ENCODE assay signal across 17 cellular contexts in genomic region chr13:98527526-98527925, GRCh38. TPM values are rescaled to one million over a fixed set of nuclear protein-coding genes. Genes with fewer than 3 reads are reported as not detected.
DNase-seq lines count a peak whose midpoint lies in the region; ATAC-seq, FAIRE-seq and TF ChIP-seq lines count a peak whose summit lies in the region.
"Had no signal": no experiment of that assay in that cellular context is flagged by ENCODE, and none has a peak within 500 bp of the region (broad histone marks: within the 10 kb centered on the region; RNA-seq: fewer than 3 reads in every experiment).

No MANE protein-coding gene starts in this region.

- H3K23ac ChIP-seq in trophoblast cell (ENCODE audit: low read length): no peak overlapping the region

- no peak overlapping the region for H2BK120ac ChIP-seq in trophoblast cell (ENCODE audit: insufficient read depth, low read length, poor library complexity)

- no peak overlapping the region for H3K9ac ChIP-seq in GM12878 (ENCODE audit: control insufficient read depth, insufficient read depth, low read length)
- H3K9ac ChIP-seq in trophoblast cell (ENCODE audit: low read length): no peak overlapping the region

- no peak overlapping the region for H4K8ac ChIP-seq in trophoblast cell (ENCODE audit: low read depth, low read length)

- H4K12ac ChIP-seq in trophoblast cell (ENCODE audit: low read depth, low read length): peak overlapping the region; percentile 27

- no peak for TF ChIP-seq RAD21 in GM12878 (IDR thresholded peaks at IDR 0.05; ENCODE audit: insufficient read depth, low read depth, low read length)

- no peak overlapping the region for H2AK5ac ChIP-seq in trophoblast cell (ENCODE audit: low read length)

- H3K9me3 ChIP-seq in GM12878 (replicated peaks; ENCODE audit: control insufficient read depth, insufficient read depth, low read length): no peaks in the 10 kb centered on the region
- H3K9me3 ChIP-seq in trophoblast cell (ENCODE audit: insufficient read depth, low read depth, low read length): no peaks in the 10 kb centered on the region
- H3K9me3 ChIP-seq: HAP-1 had no signal

- H4K20me1 ChIP-seq in GM12878 (ENCODE audit: control insufficient read depth, insufficient read depth): peaks cover 20% of the 10 kb centered on the region; the same call in 1 of the 2 replicates

- no peak for TF ChIP-seq CTCF in GM12878 (IDR thresholded peaks at IDR 0.05 in 2 of 3, conservative IDR thresholded peaks at IDR 0.05 in 1 of 3; ENCODE audit: control insufficient read depth in 2 of 3, extremely low read depth in 1 of 3, insufficient read depth in 1 of 3, low read depth in 3 of 3, low read length in 3 of 3)

- H3K79me2 ChIP-seq in GM12878 (ENCODE audit: control insufficient read depth, insufficient read depth, low read length) (peaks cover 97% of the 10 kb centered on the region), trophoblast cell (ENCODE audit: control insufficient read depth, insufficient read depth, low read length, poor library complexity) (peaks cover 12% of the 10 kb centered on the region)

- no peak overlapping the region for H3K14ac ChIP-seq in trophoblast cell (ENCODE audit: low read length)

- H2AFZ ChIP-seq in GM12878 (ENCODE audit: control insufficient read depth, low read depth, low read length) (no peak overlapping the region), trophoblast cell (ENCODE audit: insufficient read depth, low read length, poor library complexity) (no peak overlapping the region)

- no peak for FAIRE-seq in GM12878 (lab: Jason Lieb, UNC)
- FAIRE-seq: A204.1 had no signal

- peak overlapping the region; percentile 38 for H3K18ac ChIP-seq in trophoblast cell (ENCODE audit: low read length)

- peaks cover 3% of the 10 kb centered on the region for H3K36me3 Mint-ChIP-seq in activated naive CD8-positive, alpha-beta T cell
- H3K36me3 Mint-ChIP-seq in activated naive CD8-positive, alpha-beta T cell treated with anti-CD3 and anti-CD28 coated beads, Interleukin-2, amount 50 U/mL, for 24 hours (ENCODE audit: low read depth): peaks cover 9% of the 10 kb centered on the region
- H3K36me3 Mint-ChIP-seq in T-helper 2 cell treated with Interferon-gamma antibody and Interleukin-4, amounts not matched to agents 5 μg/mL and 100 μg/mL, for 36 hours (ENCODE audit: low read depth): no peaks in the 10 kb centered on the region

- WGBS in GM12878 (ENCODE audit: insufficient coverage, insufficient replicate concordance, low lambda C conversion rate, missing lambda C conversion rate): 92% methylated on average over 13 of the region's 13 CpGs
- WGBS in trophoblast cell (ENCODE audit: extremely low coverage, insufficient coverage, insufficient read length): no CpG with 5 or more reads among the region's 13 CpGs

- H3K79me1 ChIP-seq in trophoblast cell (ENCODE audit: low read length): no peaks in the 10 kb centered on the region

- H2BK5ac ChIP-seq in trophoblast cell (ENCODE audit: low read depth, low read length, poor library complexity): no peak overlapping the region

- peak overlapping the region; percentile 73 for H3K4ac ChIP-seq in trophoblast cell (ENCODE audit: low read depth, low read length)

- DNase-seq in activated naive CD8-positive, alpha-beta T cell treated with anti-CD3 and anti-CD28 coated beads, Interleukin-2, amount 50 U/mL, for 24 hours: no peak
- no peak for DNase-seq in GM12878 (ENCODE audit: low read depth, low spot score)
- DNase-seq in trophoblast cell: no peak
- DNase-seq in NCI-H2081 (lab: John Stamatoyannopoulos, UW): no peak
- DNase-seq in T-helper 2 cell treated with Interferon-gamma antibody and Interleukin-4, amounts not matched to agents 5 μg/mL and 100 μg/mL, for 36 hours (ENCODE audit: low spot score): no peak
- DNase-seq: DMS79, Kasumi-1, NCI-H1694, NCI-H2081 treated with DMSO at 0.1 percent for 48 hours, NCI-H2171 treated with DMSO at 0.1 percent for 48 hours, NCI-H524 treated with DMSO at 0.1 percent for 48 hours, SHP77 had no signal

- H3K36me3 ChIP-seq in GM12878 (ENCODE audit: control insufficient read depth in 2 of 2, insufficient read depth in 2 of 2, low read length in 1 of 2): peaks cover 0 to 2% of the 10 kb centered on the region in 2 experiments; a peak in 1 of 4 replicates
- H3K36me3 ChIP-seq in trophoblast cell (ENCODE audit: control insufficient read depth in 1 of 2, insufficient read depth in 2 of 2, low read length in 2 of 2): peaks cover 0 to 2% of the 10 kb centered on the region in 2 experiments
- H3K36me3 ChIP-seq: HAP-1 had no signal

- H3K4me1 Mint-ChIP-seq in activated naive CD8-positive, alpha-beta T cell (ENCODE audit: low read depth): peaks cover 89% of the 10 kb centered on the region
- peaks cover 98% of the 10 kb centered on the region for H3K4me1 Mint-ChIP-seq in activated naive CD8-positive, alpha-beta T cell treated with anti-CD3 and anti-CD28 coated beads, Interleukin-2, amount 50 U/mL, for 24 hours
- peaks cover 47% of the 10 kb centered on the region for H3K4me1 Mint-ChIP-seq in T-helper 2 cell treated with Interferon-gamma antibody and Interleukin-4, amounts not matched to agents 5 μg/mL and 100 μg/mL, for 36 hours (ENCODE audit: low read depth)

- in situ Hi-C loops in GM12878 (cut with MboI): no loop called here

- peak overlapping the region; percentile 50 for H3K27ac Mint-ChIP-seq in activated naive CD8-positive, alpha-beta T cell
- H3K27ac Mint-ChIP-seq in activated naive CD8-positive, alpha-beta T cell treated with anti-CD3 and anti-CD28 coated beads, Interleukin-2, amount 50 U/mL, for 24 hours: no peak overlapping the region
- no peak overlapping the region for H3K27ac Mint-ChIP-seq in T-helper 2 cell treated with Interferon-gamma antibody and Interleukin-4, amounts not matched to agents 5 μg/mL and 100 μg/mL, for 36 hours

- intact Hi-C loops in GM12878 (cut with micrococcal nuclease; ENCODE audit: unreplicated experiment): no loop called here

- SMC1A ChIA-PET in GM12878 (lab: Charles Lee; ENCODE audit: uncharacterized antibody, unreplicated experiment): interaction anchor here (4.3 kb wide), 1 partner anchor 11 kb away, joined by 22 read pairs; no protein-coding TSS in a partner anchor

- H3K27me3 Mint-ChIP-seq in activated naive CD8-positive, alpha-beta T cell: no peaks in the 10 kb centered on the region
- H3K27me3 Mint-ChIP-seq in activated naive CD8-positive, alpha-beta T cell treated with anti-CD3 and anti-CD28 coated beads, Interleukin-2, amount 50 U/mL, for 24 hours: no peaks in the 10 kb centered on the region
- no peaks in the 10 kb centered on the region for H3K27me3 Mint-ChIP-seq in T-helper 2 cell treated with Interferon-gamma antibody and Interleukin-4, amounts not matched to agents 5 μg/mL and 100 μg/mL, for 36 hours (ENCODE audit: low read depth)

- TF ChIP-seq POLR2A in GM12878 (IDR thresholded peaks at IDR 0.05; ENCODE audit: low read depth, low read length): no peak

- H3K4me3 ChIP-seq in GM12878: no peak overlapping the region
- H3K4me3 ChIP-seq in trophoblast cell (ENCODE audit: low read depth, low read length): no peak overlapping the region
- H3K4me3 ChIP-seq: HAP-1 had no signal

- H3K27ac ChIP-seq in GM12878 (ENCODE audit: control insufficient read depth, insufficient read depth): no peak overlapping the region
- H3K27ac ChIP-seq in trophoblast cell (ENCODE audit: low read depth, low read length): no peak overlapping the region

- peaks cover 70% of the 10 kb centered on the region for H3K4me1 ChIP-seq in GM12878 (ENCODE audit: control insufficient read depth, insufficient read depth, low read length)
- peaks cover 5% of the 10 kb centered on the region in 2 experiments for H3K4me1 ChIP-seq in trophoblast cell (ENCODE audit: control insufficient read depth in 1 of 2, insufficient read depth in 2 of 2, low read length in 2 of 2)
- H3K4me1 ChIP-seq: HAP-1 had no signal

- H4K91ac ChIP-seq in trophoblast cell (ENCODE audit: low read depth, low read length): no peak overlapping the region

- POLR2A ChIA-PET in GM12878 (lab: Charles Lee): no interaction called here

- H3K4me2 ChIP-seq in GM12878 (ENCODE audit: control insufficient read depth, insufficient read depth): no peak overlapping the region
- no peak overlapping the region for H3K4me2 ChIP-seq in trophoblast cell (ENCODE audit: low read length)

- no TSS peak for BruUV-seq in GM12878 (replicated peaks; lab: Mats Ljungman, UMichigan)

- no peak overlapping the region for H2BK12ac ChIP-seq in trophoblast cell (ENCODE audit: low read length)

- no peak overlapping the region for H3K4me3 Mint-ChIP-seq in activated naive CD8-positive, alpha-beta T cell
- H3K4me3 Mint-ChIP-seq in activated naive CD8-positive, alpha-beta T cell treated with anti-CD3 and anti-CD28 coated beads, Interleukin-2, amount 50 U/mL, for 24 hours: no peak overlapping the region
- H3K4me3 Mint-ChIP-seq in T-helper 2 cell treated with Interferon-gamma antibody and Interleukin-4, amounts not matched to agents 5 μg/mL and 100 μg/mL, for 36 hours: no peak overlapping the region
- H3K4me3 Mint-ChIP-seq: CD14-positive monocyte had no signal

- H3K27me3 ChIP-seq in GM12878 (replicated peaks in 1 of 2; ENCODE audit: control insufficient read depth in 2 of 2, insufficient read depth in 2 of 2, low read length in 1 of 2) (no peaks in the 10 kb centered on the region), trophoblast cell (ENCODE audit: insufficient read depth, low read length) (no peaks in the 10 kb centered on the region)

- ATAC-seq in activated naive CD8-positive, alpha-beta T cell treated with anti-CD3 and anti-CD28 coated beads, Interleukin-2, amount 50 U/mL, for 24 hours: no peak
- no peak for ATAC-seq in GM12878
- no peak for ATAC-seq in HG02623 (IDR thresholded peaks at IDR 0.05; ENCODE audit: unreplicated experiment)

- no peak for TF ChIP-seq EP300 in GM12878 (IDR thresholded peaks at IDR 0.05; ENCODE audit: borderline replicate concordance in 1 of 2, control insufficient read depth in 1 of 2, low read depth in 2 of 2, low read length in 2 of 2)

- no peaks in the 10 kb centered on the region for H3K9me3 Mint-ChIP-seq in activated naive CD8-positive, alpha-beta T cell (ENCODE audit: low read depth)
- no peaks in the 10 kb centered on the region for H3K9me3 Mint-ChIP-seq in activated naive CD8-positive, alpha-beta T cell treated with anti-CD3 and anti-CD28 coated beads, Interleukin-2, amount 50 U/mL, for 24 hours
- no peaks in the 10 kb centered on the region for H3K9me3 Mint-ChIP-seq in T-helper 2 cell treated with Interferon-gamma antibody and Interleukin-4, amounts not matched to agents 5 μg/mL and 100 μg/mL, for 36 hours
- H3K9me3 Mint-ChIP-seq: CD14-positive monocyte had no signal

- CTCF ChIA-PET in GM12878 (lab: Yijun Ruan, JAX): no interaction called here

- RAD21 ChIA-PET in GM12878 (lab: Charles Lee; ENCODE audit: unreplicated experiment): interaction anchor here (1.8 kb wide), 1 partner anchor 13 kb away, joined by 3 read pairs; no protein-coding TSS in a partner anchor

RNA-seq across cellular contexts. Expression of gene STK24, which starts 49.4 kb away (rescaled TPM):
- 91.0 and 96.5 TPM in 2 replicates for total RNA-seq in GM12878 (2013; cell fraction: nucleolus; rRNA removed)
- 52.2 and 61.7 TPM in 2 replicates for total RNA-seq in GM12878 (2014; rRNA removed)
- total RNA-seq in GM12878 (2014; rRNA removed; fragmentation: Illumina TruSeq; extraction: Trizol): 66.3 and 68.6 TPM in 2 replicates
- total RNA-seq in GM12878 (2021): 87.0 and 88.1 TPM in 2 replicates
- polyA plus RNA-seq in GM12878 (2011; ENCODE audit: low read depth): 66.2 TPM
- 56.7 and 70.4 TPM in 2 replicates for polyA plus RNA-seq in GM12878 (2011; rRNA removed)
- polyA plus RNA-seq in GM12878 (2011; cell fraction: cytosol; rRNA removed): 43.2 and 61.8 TPM in 2 replicates
- polyA plus RNA-seq in GM12878 (2011; cell fraction: nucleus; rRNA removed): 59.5 and 64.2 TPM in 2 replicates
- 87.5 and 98.1 TPM in 2 replicates for polyA plus RNA-seq in GM12878 (2012)
- polyA plus RNA-seq in GM12878 (2014; fragmentation: Illumina TruSeq; extraction: Trizol): 115 and 132 TPM in 2 replicates
- 10 to 100 TPM in 1 of 2 experiments, 1 to 10 TPM in 1; 9.9 to 19.1 TPM for polyA plus RNA-seq in GM12878 (2014; fragmentation: Nextera tagmentation; extraction: Ambion mirVana)
- polyA plus RNA-seq in GM12878 (2014; rRNA removed): 49.5 and 53.6 TPM in 2 replicates
- 1 to 10 TPM; 7.5 to 8.2 TPM for polyA plus RNA-seq in GM12878 (2016; fragmentation: Nextera tagmentation; extraction: Ambion mirVana)
- polyA minus RNA-seq in GM12878 (2011; rRNA and poly(A)+ RNA removed): 30.6 and 38.6 TPM in 2 replicates
- 15.6 and 23.4 TPM in 2 replicates for polyA minus RNA-seq in GM12878 (2011; cell fraction: cytosol; rRNA and poly(A)+ RNA removed)
- 29.5 and 49.8 TPM in 2 replicates for polyA minus RNA-seq in GM12878 (2011; cell fraction: nucleus; rRNA and poly(A)+ RNA removed)
- polyA plus RNA-seq in trophoblast cell (2013): 105 and 107 TPM in 2 replicates
